ENCODE assay signal across 13 cellular contexts in the genomic region with DNA sequence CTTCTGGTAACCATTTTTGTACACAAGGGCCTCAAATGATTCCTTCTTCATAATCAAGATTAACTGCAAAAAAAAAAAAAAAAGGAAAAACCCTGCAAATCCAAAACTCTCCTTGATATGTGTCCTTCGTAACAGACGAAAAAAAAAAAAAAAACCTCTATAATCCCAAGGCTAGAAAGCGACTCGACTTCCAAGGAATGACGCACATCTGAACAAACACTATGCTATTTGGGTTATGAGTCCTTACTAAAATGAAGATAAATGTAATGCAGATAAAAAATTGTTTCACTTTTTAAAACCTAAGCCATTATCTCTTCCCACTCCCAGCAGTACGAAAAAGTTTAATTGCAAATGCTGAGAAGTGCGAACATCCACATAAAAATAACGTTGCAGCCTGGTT. TPM values are rescaled to one million over a fixed set of nuclear protein-coding genes. Genes with fewer than 3 reads are reported as not detected.
DNase-seq lines count a peak whose midpoint lies in the region; ATAC-seq and TF ChIP-seq lines count a peak whose summit lies in the region.
"Had no signal": no experiment of that assay in that cellular context is flagged by ENCODE, and none has a peak within 500 bp of the region (broad histone marks: within the 10 kb centered on the region; RNA-seq: fewer than 3 reads in every experiment).

No MANE protein-coding gene starts in this region.

- H3K9me3 ChIP-seq in heart right ventricle (no peaks in the 10 kb centered on the region), right atrium auricular region (no peaks in the 10 kb centered on the region), testis (no peaks in the 10 kb centered on the region), smooth muscle cell (replicated peaks; ENCODE audit: low read depth) (no peaks in the 10 kb centered on the region)
- H3K9me3 ChIP-seq: BLaER1 treated with 17β-estradiol and CSF1 and Interleukin-3, amounts not matched to agents 10 nM and 100 nM had no signal

- no peaks in the 10 kb centered on the region for H3F3A ChIP-seq in smooth muscle cell (ENCODE audit: low read depth)

- H3K4me1 ChIP-seq in heart right ventricle, result peaks cover 0 to 37% (median 6%) of the 10 kb centered on the region in 9 donors
- no peaks in the 10 kb centered on the region for H3K4me1 ChIP-seq in right atrium auricular region
- H3K4me1 ChIP-seq in testis, result no peaks in the 10 kb centered on the region
- no peaks in the 10 kb centered on the region for H3K4me1 ChIP-seq in smooth muscle cell (ENCODE audit: low read depth)
- H3K4me1 ChIP-seq: BLaER1 treated with 17β-estradiol and CSF1 and Interleukin-3, amounts not matched to agents 10 nM and 100 nM had no signal

- H3K79me2 ChIP-seq in smooth muscle cell (ENCODE audit: low read depth), result no peaks in the 10 kb centered on the region

- H3K4me2 ChIP-seq in smooth muscle cell, result no peak overlapping the region
- H3K4me2 ChIP-seq: BLaER1 treated with 17β-estradiol and CSF1 and Interleukin-3, amounts not matched to agents 10 nM and 100 nM had no signal

- H3K4me3 ChIP-seq in heart right ventricle (peak overlapping the region in 6 of 10 donors; percentile 45 to 70 (median 68)), right atrium auricular region (no peak overlapping the region), fibroblast of villous mesenchyme (ENCODE audit: low read depth, low read length) (peak overlapping the region; percentile 66), testis (peak overlapping the region; percentile 67 to 72), smooth muscle cell (no peak overlapping the region)
- H3K4me3 ChIP-seq: BLaER1 treated with 17β-estradiol and CSF1 and Interleukin-3, amounts not matched to agents 10 nM and 100 nM had no signal

- TF ChIP-seq CTCF in heart right ventricle (IDR thresholded peaks at IDR 0.05) (no peak), right atrium auricular region (IDR thresholded peaks at IDR 0.05) (no peak), fibroblast of villous mesenchyme (IDR thresholded peaks at IDR 0.05; ENCODE audit: insufficient read depth, low read depth, low read length) (no peak), testis (IDR thresholded peaks at IDR 0.05) (no peak), smooth muscle cell (IDR thresholded peaks at IDR 0.05; ENCODE audit: borderline replicate concordance, insufficient read depth, poor library complexity, severe bottlenecking) (no peak)

- H3K4me1 Mint-ChIP-seq in activated CD4-positive, alpha-beta memory T cell treated with anti-CD3 and anti-CD28 coated beads, Interleukin-2, amount 10 ng/mL, durations not matched to agents 7 days and 5 days, result peaks cover 32% of the 10 kb centered on the region
- H3K4me1 Mint-ChIP-seq: neural crest cell had no signal

- no peak overlapping the region for H3K9ac ChIP-seq in smooth muscle cell (ENCODE audit: low read depth)
- H3K9ac ChIP-seq: BLaER1 treated with 17β-estradiol and CSF1 and Interleukin-3, amounts not matched to agents 10 nM and 100 nM had no signal

- intact Hi-C loops in heart right ventricle (cut with DNase I) (no loop called here), testis (cut with DNase I; ENCODE audit: low total_unique reads) (no loop called here)

- H3K27ac ChIP-seq in heart right ventricle, result peak overlapping the region in 5 of 10 donors; percentile 89 to 95 (median 92)
- no peak overlapping the region for H3K27ac ChIP-seq in right atrium auricular region
- peak overlapping the region in 1 of 2 donors; percentile 93 for H3K27ac ChIP-seq in testis
- no peak overlapping the region for H3K27ac ChIP-seq in smooth muscle cell (ENCODE audit: low read depth)
- H3K27ac ChIP-seq: BLaER1 treated with 17β-estradiol and CSF1 and Interleukin-3, amounts not matched to agents 10 nM and 100 nM; WERI-Rb-1 had no signal

- POLR2A ChIA-PET in activated CD4-positive, alpha-beta memory T cell treated with anti-CD3 and anti-CD28 coated beads, Interleukin-2, amount 10 ng/mL, durations not matched to agents 7 days and 5 days (lab: Charles Lee), result interaction anchor here (1.5 to 2.3 kb wide), 5 partner anchors 173 to 833 kb away, joined by 5 to 19 read pairs (median 11); partner anchors contain the start of gene EIF1AY

- H3K27me3 ChIP-seq in heart right ventricle (no peaks in the 10 kb centered on the region), right atrium auricular region (no peaks in the 10 kb centered on the region), testis (no peaks in the 10 kb centered on the region), smooth muscle cell (ENCODE audit: low read depth) (no peaks in the 10 kb centered on the region)
- H3K27me3 ChIP-seq: BLaER1 treated with 17β-estradiol and CSF1 and Interleukin-3, amounts not matched to agents 10 nM and 100 nM had no signal

- CTCF ChIA-PET in activated CD4-positive, alpha-beta memory T cell treated with anti-CD3 and anti-CD28 coated beads, Interleukin-2, amount 10 ng/mL, durations not matched to agents 7 days and 5 days (lab: Charles Lee), result no interaction called here

- DNase-seq in heart right ventricle, result no peak
- DNase-seq in right atrium auricular region (ENCODE audit: low spot score), result no peak
- DNase-seq in activated CD4-positive, alpha-beta memory T cell treated with anti-CD3 and anti-CD28 coated beads, Interleukin-2, amount 10 ng/mL, durations not matched to agents 7 days and 5 days, result no peak
- DNase-seq in fibroblast of villous mesenchyme (ENCODE audit: low read depth), result peak; percentile 14
- peak; percentile 38 for DNase-seq in testis
- DNase-seq in NCI-H226, result no peak
- no peak for DNase-seq in stimulated activated CD4-positive, alpha-beta T cell treated with anti-CD3 and anti-CD28 coated beads, Interleukin-4, amount 100 ng/mL, for 1 hour
- DNase-seq in smooth muscle cell (lab: John Stamatoyannopoulos, UW; ENCODE audit: unreplicated experiment), result no peak
- DNase-seq: activated naive CD4-positive, alpha-beta T cell treated with Interleukin-2 at 50 U/mL for 16 hours; effector CD8-positive, alpha-beta T cell; WERI-Rb-1 had no signal

- WGBS in heart right ventricle, 2 donors, result 48 to 49% methylated on average over 8 of the region's 8 CpGs
- 11 to 24% methylated on average over 8 of the region's 8 CpGs for WGBS in testis, 2 donors
- WGBS in smooth muscle cell (ENCODE audit: low lambda C conversion rate), result no CpG with 5 or more reads among the region's 8 CpGs

- H3K36me3 ChIP-seq in heart right ventricle (peaks cover 0 to 46% (median 0%) of the 10 kb centered on the region in 9 donors), right atrium auricular region (no peaks in the 10 kb centered on the region), testis (ENCODE audit: low read depth, missing control alignments) (no peaks in the 10 kb centered on the region), smooth muscle cell (ENCODE audit: low read depth) (no peaks in the 10 kb centered on the region)
- H3K36me3 ChIP-seq: BLaER1 treated with 17β-estradiol and CSF1 and Interleukin-3, amounts not matched to agents 10 nM and 100 nM; WERI-Rb-1 had no signal

- TF ChIP-seq POLR2A in testis (IDR thresholded peaks at IDR 0.05), result no peak

- no peaks in the 10 kb centered on the region for H4K20me1 ChIP-seq in smooth muscle cell (ENCODE audit: low read depth)
- H4K20me1 ChIP-seq: BLaER1 treated with 17β-estradiol and CSF1 and Interleukin-3, amounts not matched to agents 10 nM and 100 nM had no signal

- H3K27me3 Mint-ChIP-seq in activated CD4-positive, alpha-beta memory T cell treated with anti-CD3 and anti-CD28 coated beads, Interleukin-2, amount 10 ng/mL, durations not matched to agents 7 days and 5 days, result no peaks in the 10 kb centered on the region

- peaks cover 36% of the 10 kb centered on the region for H3K36me3 Mint-ChIP-seq in activated CD4-positive, alpha-beta memory T cell treated with anti-CD3 and anti-CD28 coated beads, Interleukin-2, amount 10 ng/mL, durations not matched to agents 7 days and 5 days (ENCODE audit: low read depth)

- no peaks in the 10 kb centered on the region for H3K9me3 Mint-ChIP-seq in activated CD4-positive, alpha-beta memory T cell treated with anti-CD3 and anti-CD28 coated beads, Interleukin-2, amount 10 ng/mL, durations not matched to agents 7 days and 5 days
- H3K9me3 Mint-ChIP-seq: neural crest cell had no signal

- ATAC-seq in heart right ventricle, result no peak

- peak overlapping the region; percentile 90 for H3K4me3 Mint-ChIP-seq in activated CD4-positive, alpha-beta memory T cell treated with anti-CD3 and anti-CD28 coated beads, Interleukin-2, amount 10 ng/mL, durations not matched to agents 7 days and 5 days
- H3K4me3 Mint-ChIP-seq: neural crest cell had no signal

- no peak overlapping the region for H3K27ac Mint-ChIP-seq in activated CD4-positive, alpha-beta memory T cell treated with anti-CD3 and anti-CD28 coated beads, Interleukin-2, amount 10 ng/mL, durations not matched to agents 7 days and 5 days

- no peak overlapping the region for H2AFZ ChIP-seq in smooth muscle cell (ENCODE audit: low read depth)

RNA-seq across cellular contexts. Expression of gene KDM5D, which starts 1.2 kb away (rescaled TPM):
- total RNA-seq in heart right ventricle (10 to 100 TPM in 7 of 10 donors, not detected in 3; 26.9 to 38.9 (median 30.6) TPM), right atrium auricular region (not detected), fibroblast of villous mesenchyme (2.6 TPM in 1 of 2 replicates, not detected in the other), testis (10 to 100 TPM; 81.6 to 89.8 TPM), smooth muscle cell (not detected in 2 replicates)
- polyA plus RNA-seq in heart right ventricle (10 to 100 TPM in 1 of 2 donors, 1 to 10 TPM in 1; 9.4 to 32.8 TPM), testis (ENCODE audit: insufficient read depth, low read depth, low replicate concordance) (29.8 TPM), smooth muscle cell (not detected in 2 replicates)
- total RNA-seq in activated CD4-positive, alpha-beta memory T cell treated with anti-CD3 and anti-CD28 coated beads, Interleukin-2, amount 10 ng/mL, durations not matched to agents 7 days and 5 days, result 10 to 100 TPM; 62.8 to 65.3 TPM
- total RNA-seq: neural crest cell had no signal

Comparison
In these comparisons a context has a peak if more than half of its experiments do, and no peak if none do; other contexts are left out.
1. H3K4me3 ChIP-seq: peak in heart right ventricle (6 of 10), fibroblast of villous mesenchyme (single experiment) and testis (2 of 2); none in right atrium auricular region (0 of 2) and smooth muscle cell (single experiment).
2. DNase-seq: peak in fibroblast of villous mesenchyme (single experiment) and testis (single experiment); none in heart right ventricle (0 of 2), right atrium auricular region (single experiment), activated CD4-positive, alpha-beta memory T cell treated with anti-CD3 and anti-CD28 coated beads, Interleukin-2, amount 10 ng/mL, durations not matched to agents 7 days and 5 days (single experiment), NCI-H226 (single experiment), stimulated activated CD4-positive, alpha-beta T cell treated with anti-CD3 and anti-CD28 coated beads, Interleukin-4, amount 100 ng/mL, for 1 hour (single experiment) and smooth muscle cell (single experiment).